In the genomic region with DNA sequence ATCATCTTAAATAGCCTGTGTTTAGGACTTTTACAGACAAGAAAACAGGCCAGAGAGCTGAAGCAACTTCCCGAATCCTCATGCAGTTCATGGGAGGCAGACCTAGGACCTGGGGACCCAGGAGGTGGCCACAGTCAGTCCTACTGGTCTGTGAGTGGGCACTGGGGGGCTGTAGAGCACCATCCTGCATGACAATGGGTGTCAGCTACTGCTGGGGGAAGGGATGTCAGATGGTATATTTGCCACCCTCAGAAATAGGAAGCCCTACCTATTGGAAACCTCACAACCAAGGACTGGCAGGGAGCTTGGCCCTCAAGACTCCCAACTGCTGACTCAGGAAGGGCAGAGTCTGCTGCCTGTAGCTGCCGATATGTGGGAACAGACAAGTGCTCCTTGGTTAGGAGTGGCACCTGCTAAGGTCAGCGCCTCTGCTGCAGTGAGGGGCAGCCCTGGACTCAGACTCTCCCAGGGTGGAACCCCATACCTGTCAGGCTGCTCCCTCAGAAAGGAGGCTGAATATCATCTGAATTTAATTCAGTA, we compare ENCODE assay signal across 11 cellular contexts. TPM values are rescaled to one million over a fixed set of nuclear protein-coding genes. Genes with fewer than 3 reads are reported as not detected.
DNase-seq lines count a peak whose midpoint lies in the region; ATAC-seq and TF ChIP-seq lines count a peak whose summit lies in the region.
"Had no signal": no experiment of that assay in that cellular context is flagged by ENCODE, and none has a peak within 500 bp of the region (broad histone marks: within the 10 kb centered on the region; RNA-seq: fewer than 3 reads in every experiment).

No MANE protein-coding gene starts in this region.

- no peak overlapping the region for H2BK12ac ChIP-seq in neuronal stem cell (ENCODE audit: low read length)

- H2BK120ac ChIP-seq in neuronal stem cell (ENCODE audit: low read depth, low read length): no peak overlapping the region

- BruUV-seq in PC-3 (replicated peaks; lab: Mats Ljungman, UMichigan): no TSS peak

- H2AFZ ChIP-seq in PC-3 (ENCODE audit: low read length) (no peak overlapping the region), neuronal stem cell (ENCODE audit: low read length) (no peak overlapping the region)

- peak overlapping the region in 4 of 7 donors; percentile 3 to 83 (median 26) for H3K4me3 Mint-ChIP-seq in CD8-positive, alpha-beta memory T cell

- no CpG with 5 or more reads among the region's 3 CpGs for WGBS in neuronal stem cell (ENCODE audit: extremely low coverage in 2 of 2, insufficient read length in 2 of 2, insufficient replicate concordance in 1 of 2), 2 donors

- H2BK15ac ChIP-seq in neuronal stem cell (ENCODE audit: low read length): no peak overlapping the region

- POLR2A ChIA-PET in CD8-positive, alpha-beta memory T cell (lab: Charles Lee): interaction anchor here (1.0 to 10.1 kb wide), 3 partner anchors 14 to 100 kb away, joined by 4 to 126 read pairs (median 6); a partner anchor contains a TSS
- POLR2A ChIA-PET in PC-3 (lab: Charles Lee; ENCODE audit: unreplicated experiment): no interaction called here

- H3K4me2 ChIP-seq in PC-3 (ENCODE audit: low read length) (no peak overlapping the region), neuronal stem cell (ENCODE audit: insufficient read depth, low read length, poor library complexity, severe bottlenecking) (no peak overlapping the region)

- no peak overlapping the region for H4K8ac ChIP-seq in neuronal stem cell (ENCODE audit: low read depth, low read length)

- peak overlapping the region; percentile 65 for H3K23ac ChIP-seq in neuronal stem cell (ENCODE audit: low read depth, low read length, poor library complexity)

- no peaks in the 10 kb centered on the region for H3K27me3 ChIP-seq in CD8-positive, alpha-beta memory T cell (ENCODE audit: insufficient read depth, low read length, poor library complexity, severe bottlenecking)
- H3K27me3 ChIP-seq in PC-3 (ENCODE audit: low read length) (no peaks in the 10 kb centered on the region), duodenal mucosa (ENCODE audit: control insufficient read depth in 1 of 2, insufficient read depth in 2 of 2, low read length in 2 of 2) (no peaks in the 10 kb centered on the region), neuronal stem cell (ENCODE audit: control insufficient read depth in 3 of 3, insufficient read depth in 3 of 3, low read depth in 1 of 3, low read length in 3 of 3) (no peaks in the 10 kb centered on the region), vagina (no peaks in the 10 kb centered on the region)

- no peaks in the 10 kb centered on the region for H3K9me3 Mint-ChIP-seq in CD8-positive, alpha-beta memory T cell

- no peak overlapping the region for H2BK5ac ChIP-seq in neuronal stem cell (ENCODE audit: low read length)

- intact Hi-C loops in PC-3 (cut with micrococcal nuclease) (loop anchor here (10.0 kb wide), 1 partner anchor 59 kb away; no protein-coding TSS in a partner anchor), vagina (cut with DNase I) (no loop called here)

- peaks cover 0 to 2% of the 10 kb centered on the region in 2 donors for H3K27me3 Mint-ChIP-seq in CD8-positive, alpha-beta memory T cell

- DNase-seq in CD8-positive, alpha-beta memory T cell: no peak
- DNase-seq in PC-3 (no peak), neuronal stem cell (ENCODE audit: low spot score) (no peak), DMS153 treated with DMSO at 0.1 percent for 48 hours (lab: John Stamatoyannopoulos, UW; ENCODE audit: unreplicated experiment) (no peak), vagina (ENCODE audit: extremely low spot score in 2 of 2) (no peak)
- DNase-seq: NCI-H446 treated with DMSO at 0.1 percent for 48 hours; stimulated activated CD4-positive, alpha-beta T cell treated with anti-CD3 and anti-CD28 coated beads, Interleukin-2, amount 100 ng/mL, for 24 hours; trophoblast cell had no signal

- H3K9ac ChIP-seq in PC-3 (ENCODE audit: low read length) (peak overlapping the region; percentile 97), duodenal mucosa (ENCODE audit: low read depth in 1 of 2, low read length in 2 of 2) (peak overlapping the region; percentile 48 to 50), neuronal stem cell (ENCODE audit: low read depth, low read length, poor library complexity) (no peak overlapping the region)

- peaks cover 5% of the 10 kb centered on the region for H3F3A ChIP-seq in PC-3 (ENCODE audit: low read length, unreplicated experiment)

- peaks cover 52% of the 10 kb centered on the region for H3K79me2 ChIP-seq in PC-3 (ENCODE audit: low read length)

- H2AK5ac ChIP-seq in neuronal stem cell (ENCODE audit: low read depth, low read length): no peak overlapping the region

- H3K4me3 ChIP-seq in CD8-positive, alpha-beta memory T cell (ENCODE audit: low read length): no peak overlapping the region
- no peak overlapping the region for H3K4me3 ChIP-seq in PC-3 (ENCODE audit: low read length)
- H3K4me3 ChIP-seq in duodenal mucosa (ENCODE audit: low read depth in 1 of 2, low read length in 2 of 2): peak overlapping the region in 1 of 2 donors; percentile 34
- no peak overlapping the region for H3K4me3 ChIP-seq in neuronal stem cell (ENCODE audit: low read length in 2 of 2)
- H3K4me3 ChIP-seq in vagina: no peak overlapping the region

- no peaks in the 10 kb centered on the region for H4K20me1 ChIP-seq in PC-3 (ENCODE audit: low read length)

- H3K36me3 ChIP-seq in CD8-positive, alpha-beta memory T cell (ENCODE audit: insufficient read depth, low read length): no peaks in the 10 kb centered on the region
- no peaks in the 10 kb centered on the region; the same call in 1 of the 2 replicates for H3K36me3 ChIP-seq in PC-3 (ENCODE audit: low read depth, low read length)
- no peaks in the 10 kb centered on the region for H3K36me3 ChIP-seq in duodenal mucosa (ENCODE audit: control insufficient read depth in 1 of 2, insufficient read depth in 2 of 2, low read length in 2 of 2)
- H3K36me3 ChIP-seq in neuronal stem cell (replicated peaks in 1 of 2; ENCODE audit: control insufficient read depth in 2 of 2, insufficient read depth in 2 of 2, low read length in 2 of 2): peaks cover 0 to 3% of the 10 kb centered on the region in 2 donors
- peaks cover 0 to 3% of the 10 kb centered on the region in 2 donors for H3K36me3 ChIP-seq in vagina

- CTCF ChIA-PET in CD8-positive, alpha-beta memory T cell (lab: Charles Lee): interaction anchor here (1.0 to 4.1 kb wide), 5 partner anchors 10 to 48 kb away, joined by 3 to 26 read pairs (median 4); a partner anchor contains a TSS
- CTCF ChIA-PET in PC-3 (lab: Charles Lee): no interaction called here

- H3K9me3 ChIP-seq in CD8-positive, alpha-beta memory T cell (ENCODE audit: low read length): no peaks in the 10 kb centered on the region
- no peaks in the 10 kb centered on the region for H3K9me3 ChIP-seq in PC-3 (ENCODE audit: low read length)
- H3K9me3 ChIP-seq in duodenal mucosa (ENCODE audit: control insufficient read depth in 1 of 2, low read length in 2 of 2): no peaks in the 10 kb centered on the region
- H3K9me3 ChIP-seq in neuronal stem cell (replicated peaks in 1 of 2; ENCODE audit: control insufficient read depth in 2 of 2, insufficient read depth in 1 of 2, low read depth in 1 of 2, low read length in 2 of 2): no peaks in the 10 kb centered on the region
- H3K9me3 ChIP-seq in vagina: no peaks in the 10 kb centered on the region

- no peak overlapping the region for H4K91ac ChIP-seq in neuronal stem cell (ENCODE audit: low read depth, low read length, poor library complexity)

- H3K27ac ChIP-seq in CD8-positive, alpha-beta memory T cell (ENCODE audit: low read depth, low read length): peak overlapping the region; percentile 9
- peak overlapping the region; percentile 98 for H3K27ac ChIP-seq in PC-3 (ENCODE audit: low read length)
- peak overlapping the region; percentile 86 for H3K27ac ChIP-seq in duodenal mucosa (ENCODE audit: low read depth, low read length)
- no peak overlapping the region for H3K27ac ChIP-seq in neuronal stem cell (replicated peaks; ENCODE audit: low read length)
- no peak overlapping the region for H3K27ac ChIP-seq in vagina

- peaks cover 2 to 5% (median 4%) of the 10 kb centered on the region in 3 donors for H3K36me3 Mint-ChIP-seq in CD8-positive, alpha-beta memory T cell

- peak overlapping the region; percentile 49 for H3K14ac ChIP-seq in neuronal stem cell (ENCODE audit: low read length)

- H3K4me1 ChIP-seq in CD8-positive, alpha-beta memory T cell (ENCODE audit: insufficient read depth, low read length): peaks cover 95% of the 10 kb centered on the region
- H3K4me1 ChIP-seq in PC-3 (ENCODE audit: insufficient read depth, low read length): peaks cover 71% of the 10 kb centered on the region
- peaks cover 87 to 89% of the 10 kb centered on the region in 2 donors for H3K4me1 ChIP-seq in duodenal mucosa (ENCODE audit: control insufficient read depth in 1 of 2, insufficient read depth in 2 of 2, low read length in 2 of 2)
- H3K4me1 ChIP-seq in neuronal stem cell (ENCODE audit: control insufficient read depth in 2 of 2, insufficient read depth in 1 of 2, low read depth in 1 of 2, low read length in 2 of 2): peaks cover 6 to 28% of the 10 kb centered on the region in 2 donors
- H3K4me1 ChIP-seq in vagina: peaks cover 91% of the 10 kb centered on the region

- H3K18ac ChIP-seq in neuronal stem cell (ENCODE audit: low read length): no peak overlapping the region

- H3K79me1 ChIP-seq in neuronal stem cell (ENCODE audit: low read depth, low read length): no peaks in the 10 kb centered on the region

- no peaks in the 10 kb centered on the region for H3K9me2 ChIP-seq in PC-3 (replicated peaks; ENCODE audit: low read length)

- H3K27ac Mint-ChIP-seq in CD8-positive, alpha-beta memory T cell: peak overlapping the region; percentile 90 to 100 (median 100)

- TF ChIP-seq CTCF in PC-3 (conservative IDR thresholded peaks at IDR 0.05; ENCODE audit: low read depth, low read length) (no peak), vagina (IDR thresholded peaks at IDR 0.05) (no peak)

- no peak for ATAC-seq in PC-3
- no peak for ATAC-seq in GM19328 (IDR thresholded peaks at IDR 0.05; ENCODE audit: unreplicated experiment)
- ATAC-seq in HG03039 (IDR thresholded peaks at IDR 0.05; ENCODE audit: unreplicated experiment): no peak

- no peak overlapping the region for H3K4ac ChIP-seq in neuronal stem cell (ENCODE audit: low read length)

- H3K4me1 Mint-ChIP-seq in CD8-positive, alpha-beta memory T cell: peaks cover 89 to 96% (median 95%) of the 10 kb centered on the region in 3 donors

- no peak for TF ChIP-seq POLR2A in vagina (IDR thresholded peaks at IDR 0.05)

RNA-seq across cellular contexts. Expression of a gene that starts 29.7 kb away (rescaled TPM):
- 10 to 100 TPM; 92.8 to 93.8 TPM for total RNA-seq in CD8-positive, alpha-beta memory T cell
- polyA plus RNA-seq in CD8-positive, alpha-beta memory T cell: 58.3 TPM
- 66.2 and 67.2 TPM in 2 replicates for total RNA-seq in PC-3 (2014; rRNA removed)
- 31.6 TPM for polyA plus RNA-seq in neuronal stem cell (2013, experiment 1 of 2)
- 31.1 TPM for polyA plus RNA-seq in neuronal stem cell (2013, experiment 2 of 2)
- 80.0 TPM for total RNA-seq in vagina

RNA-seq across cellular contexts. Expression of a gene that starts 54.1 kb away (rescaled TPM):
- total RNA-seq in CD8-positive, alpha-beta memory T cell: 10 to 100 TPM; 78.8 to 80.5 TPM
- 84.3 TPM for polyA plus RNA-seq in CD8-positive, alpha-beta memory T cell
- total RNA-seq in PC-3 (2014; rRNA removed): 70.6 and 80.0 TPM in 2 replicates
- polyA plus RNA-seq in neuronal stem cell (2013, experiment 1 of 2): 59.8 TPM
- polyA plus RNA-seq in neuronal stem cell (2013, experiment 2 of 2): 59.6 TPM
- total RNA-seq in vagina: 102 TPM

Comparison
In these comparisons a context has a peak if more than half of its experiments do, and no peak if none do; other contexts are left out.
1. H3K27ac ChIP-seq: peak in CD8-positive, alpha-beta memory T cell (single experiment), PC-3 (single experiment) and duodenal mucosa (single experiment); none in neuronal stem cell (single experiment) and vagina (single experiment).